12 cellular contexts compared by ENCODE assay signal in the genomic region with DNA sequence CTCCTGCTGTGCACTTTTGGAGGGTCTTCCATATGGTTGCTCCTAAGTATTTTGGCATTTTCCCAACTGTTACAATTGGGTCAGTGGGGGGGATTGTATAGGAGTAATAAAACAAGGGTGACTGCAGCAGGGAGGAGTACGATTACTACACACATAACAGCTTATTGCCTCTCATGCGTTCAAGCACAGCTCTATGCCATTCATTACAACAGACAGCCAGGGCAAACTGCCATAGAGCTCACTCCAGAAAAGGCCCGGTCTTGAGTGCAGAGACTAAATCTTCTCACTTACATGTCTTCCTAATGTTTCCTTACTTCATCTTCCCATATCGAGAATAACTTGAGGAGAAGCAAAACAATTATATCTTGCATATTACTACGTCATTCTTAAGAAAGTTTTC. TPM values are rescaled to one million over a fixed set of nuclear protein-coding genes. Genes with fewer than 3 reads are reported as not detected.
DNase-seq lines count a peak whose midpoint lies in the region; ATAC-seq and TF ChIP-seq lines count a peak whose summit lies in the region.
"Had no signal": no experiment of that assay in that cellular context is flagged by ENCODE, and none has a peak within 500 bp of the region (broad histone marks: within the 10 kb centered on the region; RNA-seq: fewer than 3 reads in every experiment).

No MANE protein-coding gene starts in this region.

- H3K4me1 Mint-ChIP-seq in activated naive CD4-positive, alpha-beta T cell treated with anti-CD3 and anti-CD28 coated beads, Interleukin-2, amount 50 U/mL, for 24 hours = peaks cover 30% of the 10 kb centered on the region
- H3K4me1 Mint-ChIP-seq in stimulated activated naive B cell treated with anti-CD40 and anti-IgM and Interleukin-4, amounts not matched to agents 10 μg/mL and 1 μg/mL and 100 μg/mL, for 72 hours = peaks cover 7 to 19% of the 10 kb centered on the region in 2 donors

- no peak for ATAC-seq in activated naive CD4-positive, alpha-beta T cell treated with anti-CD3 and anti-CD28 coated beads, Interleukin-2, amount 50 U/mL, for 72 hours
- ATAC-seq in stimulated activated naive B cell treated with anti-CD40 and anti-IgM and Interleukin-4, amounts not matched to agents 10 μg/mL and 1 μg/mL and 100 μg/mL, for 72 hours (replicated peaks) = no peak
- no peak for ATAC-seq in HG02623 (IDR thresholded peaks at IDR 0.05; ENCODE audit: unreplicated experiment)

- no peak for TF ChIP-seq POLR2A in stomach (IDR thresholded peaks at IDR 0.05)

- H3K27ac ChIP-seq in SK-N-MC (peak overlapping the region; percentile 4; the same call in 1 of the 2 replicates), stomach (no peak overlapping the region)
- H3K27ac ChIP-seq: SJCRH30 had no signal

- no peak for TF ChIP-seq EP300 in stomach (IDR thresholded peaks at IDR 0.05)

- peak overlapping the region; percentile 50 for H3K4me3 Mint-ChIP-seq in activated naive CD4-positive, alpha-beta T cell treated with anti-CD3 and anti-CD28 coated beads, Interleukin-2, amount 50 U/mL, for 24 hours
- H3K4me3 Mint-ChIP-seq in stimulated activated naive B cell treated with anti-CD40 and anti-IgM and Interleukin-4, amounts not matched to agents 10 μg/mL and 1 μg/mL and 100 μg/mL, for 72 hours = no peak overlapping the region

- no peak overlapping the region for H3K9ac ChIP-seq in SK-N-MC (ENCODE audit: insufficient read length)

- H3K36me3 Mint-ChIP-seq in activated naive CD4-positive, alpha-beta T cell treated with anti-CD3 and anti-CD28 coated beads, Interleukin-2, amount 50 U/mL, for 24 hours = peaks cover 2% of the 10 kb centered on the region
- peaks cover 2 to 21% of the 10 kb centered on the region in 2 donors for H3K36me3 Mint-ChIP-seq in activated naive CD4-positive, alpha-beta T cell treated with anti-CD3 and anti-CD28 coated beads, Interleukin-2, amount 50 U/mL, for 72 hours
- peaks cover 0 to 4% of the 10 kb centered on the region in 2 donors for H3K36me3 Mint-ChIP-seq in stimulated activated naive B cell treated with anti-CD40 and anti-IgM and Interleukin-4, amounts not matched to agents 10 μg/mL and 1 μg/mL and 100 μg/mL, for 72 hours

- intact Hi-C loops in stomach (cut with DNase I; ENCODE audit: low total_unique reads) = no loop called here

- peaks cover 24 to 41% (median 34%) of the 10 kb centered on the region in 4 donors for H3K4me1 ChIP-seq in stomach

- WGBS in stomach, 5 donors = 28 to 35% (median 30%) methylated on average over 5 of the region's 5 CpGs

- H3K27me3 ChIP-seq in stomach = no peaks in the 10 kb centered on the region
- H3K27me3 ChIP-seq: SJCRH30 had no signal

- H3K27ac Mint-ChIP-seq in activated naive CD4-positive, alpha-beta T cell treated with anti-CD3 and anti-CD28 coated beads, Interleukin-2, amount 50 U/mL, for 24 hours = no peak overlapping the region
- no peak overlapping the region for H3K27ac Mint-ChIP-seq in activated naive CD4-positive, alpha-beta T cell treated with anti-CD3 and anti-CD28 coated beads, Interleukin-2, amount 50 U/mL, for 72 hours
- H3K27ac Mint-ChIP-seq in stimulated activated naive B cell treated with anti-CD40 and anti-IgM and Interleukin-4, amounts not matched to agents 10 μg/mL and 1 μg/mL and 100 μg/mL, for 72 hours = no peak overlapping the region

- H3K9me3 ChIP-seq in SK-N-MC (ENCODE audit: low read depth, low read length) = no peaks in the 10 kb centered on the region
- no peaks in the 10 kb centered on the region for H3K9me3 ChIP-seq in stomach
- H3K9me3 ChIP-seq: SJCRH30 had no signal

- no peak for TF ChIP-seq CTCF in stomach (IDR thresholded peaks at IDR 0.05)

- DNase-seq in activated naive CD4-positive, alpha-beta T cell treated with anti-CD3 and anti-CD28 coated beads, Interleukin-2, amount 50 U/mL, for 72 hours (ENCODE audit: low spot score in 2 of 2) = no peak
- DNase-seq in SK-N-MC (ENCODE audit: low read depth, low spot score) (no peak), hippocampal formation (lab: John Stamatoyannopoulos, UW) (peak; percentile 8 to 20), superior temporal gyrus (ENCODE audit: extremely low spot score) (peak; percentile 72), stomach (no peak)
- DNase-seq in stimulated activated naive B cell treated with anti-CD40 and anti-IgM and Interleukin-4, amounts not matched to agents 10 μg/mL and 1 μg/mL and 100 μg/mL, for 72 hours = no peak
- DNase-seq: NCI-H1930, SJCRH30 had no signal

- no peaks in the 10 kb centered on the region for H3K9me3 Mint-ChIP-seq in activated naive CD4-positive, alpha-beta T cell treated with anti-CD3 and anti-CD28 coated beads, Interleukin-2, amount 50 U/mL, for 24 hours
- peaks cover 4% of the 10 kb centered on the region in 2 donors for H3K9me3 Mint-ChIP-seq in activated naive CD4-positive, alpha-beta T cell treated with anti-CD3 and anti-CD28 coated beads, Interleukin-2, amount 50 U/mL, for 72 hours
- peaks cover 4% of the 10 kb centered on the region in 2 donors for H3K9me3 Mint-ChIP-seq in stimulated activated naive B cell treated with anti-CD40 and anti-IgM and Interleukin-4, amounts not matched to agents 10 μg/mL and 1 μg/mL and 100 μg/mL, for 72 hours

- H3K4me3 ChIP-seq in SK-N-MC = peak overlapping the region; percentile 97
- H3K4me3 ChIP-seq in stomach = peak overlapping the region in 1 of 4 donors; percentile 70

- peaks cover 11% of the 10 kb centered on the region for H3K27me3 Mint-ChIP-seq in activated naive CD4-positive, alpha-beta T cell treated with anti-CD3 and anti-CD28 coated beads, Interleukin-2, amount 50 U/mL, for 24 hours
- H3K27me3 Mint-ChIP-seq in stimulated activated naive B cell treated with anti-CD40 and anti-IgM and Interleukin-4, amounts not matched to agents 10 μg/mL and 1 μg/mL and 100 μg/mL, for 72 hours = peaks cover 5 to 20% of the 10 kb centered on the region in 2 donors

- no peaks in the 10 kb centered on the region for H3K36me3 ChIP-seq in SK-N-MC (ENCODE audit: insufficient read depth, low read length)
- no peaks in the 10 kb centered on the region for H3K36me3 ChIP-seq in stomach
- H3K36me3 ChIP-seq: SJCRH30 had no signal

RNA-seq across cellular contexts. Expression of a gene that starts 1.4 kb away (rescaled TPM):
- total RNA-seq in activated naive CD4-positive, alpha-beta T cell treated with anti-CD3 and anti-CD28 coated beads, Interleukin-2, amount 50 U/mL, for 72 hours = 10 to 100 TPM; 21.4 to 27.3 TPM
- 10 to 100 TPM in 4 of 5 donors, 1 to 10 TPM in 1; 1.2 to 67.2 (median 17.1) TPM for total RNA-seq in stomach
- 10 to 100 TPM; 21.1 to 51.3 (median 27.3) TPM for polyA plus RNA-seq in stomach

RNA-seq across cellular contexts. Expression of a gene that starts 50.7 kb away (rescaled TPM):
- total RNA-seq in activated naive CD4-positive, alpha-beta T cell treated with anti-CD3 and anti-CD28 coated beads, Interleukin-2, amount 50 U/mL, for 72 hours = not detected
- total RNA-seq in stomach = not detected
- polyA plus RNA-seq in stomach = not detected
- total RNA-seq: renal cortical epithelial cell, SJCRH30 had no signal
- polyA plus RNA-seq: CD14-positive monocyte had no signal

Comparison
In these comparisons a context has a peak if more than half of its experiments do, and no peak if none do; other contexts are left out.
1. DNase-seq: peak in hippocampal formation (2 of 2) and superior temporal gyrus (single experiment); none in activated naive CD4-positive, alpha-beta T cell treated with anti-CD3 and anti-CD28 coated beads, Interleukin-2, amount 50 U/mL, for 72 hours (0 of 2), SK-N-MC (single experiment), stimulated activated naive B cell treated with anti-CD40 and anti-IgM and Interleukin-4, amounts not matched to agents 10 μg/mL and 1 μg/mL and 100 μg/mL, for 72 hours (single experiment) and stomach (single experiment).